In genomic region chr20:45019027-45019763, GRCh38 we compare ENCODE assay signal across 24 cellular contexts. TPM values are rescaled to one million over a fixed set of nuclear protein-coding genes. Genes with fewer than 3 reads are reported as not detected.
DNase-seq lines count a peak whose midpoint lies in the region; ATAC-seq and TF ChIP-seq lines count a peak whose summit lies in the region.
"Had no signal": no experiment of that assay in that cellular context is flagged by ENCODE, and none has a peak within 500 bp of the region (broad histone marks: within the 10 kb centered on the region; RNA-seq: fewer than 3 reads in every experiment).

No MANE protein-coding gene starts in this region.

- H3K4me1 ChIP-seq in upper lobe of left lung, result peaks cover 0 to 31% (median 3%) of the 10 kb centered on the region in 4 donors
- H3K4me1 ChIP-seq: neural progenitor cell had no signal

- H3K4me3 Mint-ChIP-seq in immature natural killer cell, result no peak overlapping the region
- H3K4me3 Mint-ChIP-seq in stimulated activated effector memory CD8-positive, alpha-beta T cell treated with anti-CD3 and anti-CD28 coated beads, Interleukin-12 subunit alpha, Interleukin-12 subunit beta, amount 100 ng/mL, for 72 hours, result no peak overlapping the region
- H3K4me3 Mint-ChIP-seq: mesothelial cell of epicardium, neural progenitor cell had no signal

- in situ Hi-C loops in GM13977 (cut with MboI; ENCODE audit: low pct_unique_long_range_greater_than_20kb, low sequenced_read_pairs, unreplicated experiment), result no loop called here

- peaks cover 4 to 32% (median 19%) of the 10 kb centered on the region in 3 donors for H3K36me3 Mint-ChIP-seq in immature natural killer cell
- peaks cover 100% of the 10 kb centered on the region for H3K36me3 Mint-ChIP-seq in stimulated activated effector memory CD8-positive, alpha-beta T cell treated with anti-CD3 and anti-CD28 coated beads, Interleukin-12 subunit alpha, Interleukin-12 subunit beta, amount 100 ng/mL, for 72 hours
- H3K36me3 Mint-ChIP-seq: neural progenitor cell had no signal

- no peak for ATAC-seq in stimulated activated effector memory CD8-positive, alpha-beta T cell treated with anti-CD3 and anti-CD28 coated beads, Interleukin-12 subunit alpha, Interleukin-12 subunit beta, amount 100 ng/mL, for 72 hours
- ATAC-seq in upper lobe of left lung (ENCODE audit: low FRiP score in 2 of 2) (no peak), GM21367 (IDR thresholded peaks at IDR 0.05; ENCODE audit: unreplicated experiment) (no peak)
- ATAC-seq: heart right ventricle, left lung had no signal

- TF ChIP-seq CTCF in upper lobe of left lung (IDR thresholded peaks at IDR 0.05) (no peak), GM13977 (IDR thresholded peaks at IDR 0.05; ENCODE audit: extremely low read depth, insufficient read depth, missing control alignments) (no peak)

- WGBS in upper lobe of left lung, 2 donors, result 82 to 96% methylated on average over 4 of the region's 4 CpGs

- no peaks in the 10 kb centered on the region for H3K9me3 ChIP-seq in upper lobe of left lung
- H3K9me3 ChIP-seq: Caco-2, heart right ventricle, left lung had no signal

- DNase-seq in NCI-H526 (lab: John Stamatoyannopoulos, UW) (peak; percentile 58 to 68), NCI-H526 treated with DMSO at 0.1 percent for 48 hours (lab: John Stamatoyannopoulos, UW) (no peak), RPMI7951 (ENCODE audit: low read depth) (peak; percentile 25), immature natural killer cell (no peak), upper lobe of left lung (no peak), GM13977 (ENCODE audit: low spot score) (no peak)
- DNase-seq in stimulated activated effector memory CD8-positive, alpha-beta T cell treated with anti-CD3 and anti-CD28 coated beads, Interleukin-12 subunit alpha, Interleukin-12 subunit beta, amount 100 ng/mL, for 72 hours (ENCODE audit: low spot score in 2 of 2), result no peak
- DNase-seq: activated CD8-positive, alpha-beta memory T cell treated with anti-CD3 and anti-CD28 coated beads, Interleukin-2, amount 50 U/mL, for 48 hours; activated gamma-delta T cell; amygdala; Caco-2; DMS79 treated with DMSO at 0.1 percent for 48 hours; heart right ventricle; left lung; NCI-H1417; NCI-H2107; NK-92 treated with Interleukin-12 subunit alpha and Interleukin-12 subunit beta, amount 100 ng/mL, for 24 hours; stimulated activated CD4-positive, alpha-beta T cell treated with anti-CD3 and anti-CD28 coated beads, Interleukin-1b, Interleukin-23, amount 100 ng/mL, for 48 hours had no signal

- H3K4me3 ChIP-seq in upper lobe of left lung, result no peak overlapping the region
- H3K4me3 ChIP-seq: heart right ventricle, left lung, neural progenitor cell, skin epidermis had no signal

- H3K27ac ChIP-seq in upper lobe of left lung, result no peak overlapping the region
- H3K27ac ChIP-seq: 22Rv1, heart right ventricle, left lung, neural progenitor cell, skin epidermis, VCaP had no signal

- TF ChIP-seq POLR2A in upper lobe of left lung (IDR thresholded peaks at IDR 0.05), result no peak

- peak overlapping the region; percentile 12 to 71 (median 54) for H3K27ac Mint-ChIP-seq in immature natural killer cell
- H3K27ac Mint-ChIP-seq in stimulated activated effector memory CD8-positive, alpha-beta T cell treated with anti-CD3 and anti-CD28 coated beads, Interleukin-12 subunit alpha, Interleukin-12 subunit beta, amount 100 ng/mL, for 72 hours, result peak overlapping the region; percentile 1
- H3K27ac Mint-ChIP-seq: mesothelial cell of epicardium, neural progenitor cell had no signal

- no peak for TF ChIP-seq EP300 in upper lobe of left lung (IDR thresholded peaks at IDR 0.05)

- peaks cover 0 to 50% (median under 1%) of the 10 kb centered on the region in 4 donors for H3K36me3 ChIP-seq in upper lobe of left lung

- H3K9me3 Mint-ChIP-seq in immature natural killer cell, result no peaks in the 10 kb centered on the region
- H3K9me3 Mint-ChIP-seq in stimulated activated effector memory CD8-positive, alpha-beta T cell treated with anti-CD3 and anti-CD28 coated beads, Interleukin-12 subunit alpha, Interleukin-12 subunit beta, amount 100 ng/mL, for 72 hours, result no peaks in the 10 kb centered on the region
- H3K9me3 Mint-ChIP-seq: mesothelial cell of epicardium, neural progenitor cell had no signal

- peaks cover 67 to 92% of the 10 kb centered on the region in 2 donors for H3K4me1 Mint-ChIP-seq in immature natural killer cell
- H3K4me1 Mint-ChIP-seq in stimulated activated effector memory CD8-positive, alpha-beta T cell treated with anti-CD3 and anti-CD28 coated beads, Interleukin-12 subunit alpha, Interleukin-12 subunit beta, amount 100 ng/mL, for 72 hours, result peaks cover 64% of the 10 kb centered on the region
- H3K4me1 Mint-ChIP-seq: neural progenitor cell had no signal

- no peaks in the 10 kb centered on the region for H3K27me3 ChIP-seq in upper lobe of left lung
- H3K27me3 ChIP-seq: heart right ventricle, left lung, neural progenitor cell had no signal

- H3K27me3 Mint-ChIP-seq in immature natural killer cell (ENCODE audit: low read depth in 3 of 3), result peaks cover 0 to 2% (median 0%) of the 10 kb centered on the region in 3 donors

RNA-seq across cellular contexts. Expression of gene STK4, which starts 52.9 kb away (rescaled TPM):
- 26.2 and 26.7 TPM in 2 replicates for total RNA-seq in RPMI7951 (2014; rRNA removed; shearing (Covaris generic))
- 100 to 1,000 TPM; 122 to 256 (median 133) TPM for polyA plus RNA-seq in immature natural killer cell
- total RNA-seq in upper lobe of left lung, result 10 to 100 TPM; 31.0 to 76.1 (median 44.1) TPM

RNA-seq across cellular contexts. Expression of gene TOMM34, which starts 59.0 kb away (rescaled TPM):
- 68.0 and 90.6 TPM in 2 replicates for total RNA-seq in RPMI7951 (2014; rRNA removed; shearing (Covaris generic))
- polyA plus RNA-seq in immature natural killer cell, result 10 to 100 TPM; 13.4 to 30.0 (median 24.8) TPM
- 10 to 100 TPM in 5 of 6 donors, 1 to 10 TPM in 1; 6.2 to 26.1 (median 13.5) TPM for total RNA-seq in upper lobe of left lung

Comparison
In these comparisons a context has a peak if more than half of its experiments do, and no peak if none do; other contexts are left out.
1. DNase-seq: peak in NCI-H526 (2 of 2) and RPMI7951 (single experiment); none in NCI-H526 treated with DMSO at 0.1 percent for 48 hours (single experiment), immature natural killer cell (0 of 3), stimulated activated effector memory CD8-positive, alpha-beta T cell treated with anti-CD3 and anti-CD28 coated beads, Interleukin-12 subunit alpha, Interleukin-12 subunit beta, amount 100 ng/mL, for 72 hours (0 of 2), upper lobe of left lung (0 of 2) and GM13977 (single experiment).